Comparison of ENCODE assay signal across 16 cellular contexts in genomic region chr21:9735421-9735961, GRCh38.
"Had no signal": no experiment of that assay in that cellular context is flagged by ENCODE, and none has a peak within 500 bp of the region (broad histone marks: within the 10 kb centered on the region; RNA-seq: fewer than 3 reads in every experiment).

No MANE protein-coding gene starts in this region.

- H3K9ac ChIP-seq: neural progenitor cell had no signal

- H3K4me1 ChIP-seq: neural progenitor cell, thyroid gland, vagina had no signal

- H3K4me2 ChIP-seq: neural progenitor cell had no signal

- H3K36me3 Mint-ChIP-seq: activated naive CD8-positive, alpha-beta T cell; neural progenitor cell had no signal

- H3K4me1 Mint-ChIP-seq: neural progenitor cell, T-helper 17 cell had no signal

- H3K27ac Mint-ChIP-seq: activated naive CD8-positive, alpha-beta T cell; activated T-helper 1 cell treated with anti-CD3 and anti-CD28 coated beads, Interleukin-12 subunit alpha, Interleukin-12 subunit beta, Interleukin-2, Interleukin-4 antibody, amounts not matched to agents 30 ng/mL and 10 ng/mL and 1 ng/mL, durations not matched to agents 14 hours and 24 hours and 36 hours; effector memory CD8-positive, alpha-beta T cell; neural progenitor cell; T-helper 17 cell had no signal

- H3K27me3 Mint-ChIP-seq: activated naive CD8-positive, alpha-beta T cell; effector memory CD8-positive, alpha-beta T cell; T-helper 17 cell had no signal

- H3K4me3 ChIP-seq: neural progenitor cell, ovary, thyroid gland, vagina had no signal

- DNase-seq: activated CD4-positive, alpha-beta T cell treated with anti-CD3 and anti-CD28 coated beads for 1 hour; dermis blood vessel endothelial cell; effector memory CD8-positive, alpha-beta T cell; foreskin fibroblast; glutamatergic neuron; hypothalamus; kidney glomerular epithelial cell; ovary; stimulated activated naive CD4-positive, alpha-beta T cell; T-helper 17 cell; thyroid gland had no signal

- H3K27ac ChIP-seq: neural progenitor cell, ovary, thyroid gland, vagina, VCaP had no signal

- H3K4me3 Mint-ChIP-seq: activated naive CD8-positive, alpha-beta T cell; activated T-helper 1 cell treated with anti-CD3 and anti-CD28 coated beads, Interleukin-12 subunit alpha, Interleukin-12 subunit beta, Interleukin-2, Interleukin-4 antibody, amounts not matched to agents 30 ng/mL and 10 ng/mL and 1 ng/mL, durations not matched to agents 14 hours and 24 hours and 36 hours; effector memory CD8-positive, alpha-beta T cell; neural progenitor cell; T-helper 17 cell had no signal

- ATAC-seq: effector memory CD8-positive, alpha-beta T cell; T-helper 17 cell had no signal

- H3K27me3 ChIP-seq: neural progenitor cell, ovary, thyroid gland, vagina had no signal

- H2AFZ ChIP-seq: neural progenitor cell had no signal

- H3K9me3 ChIP-seq: thyroid gland had no signal

- H3K36me3 ChIP-seq: neural progenitor cell, ovary, thyroid gland, vagina had no signal
